18 cellular contexts compared by ENCODE assay signal in the genomic region with DNA sequence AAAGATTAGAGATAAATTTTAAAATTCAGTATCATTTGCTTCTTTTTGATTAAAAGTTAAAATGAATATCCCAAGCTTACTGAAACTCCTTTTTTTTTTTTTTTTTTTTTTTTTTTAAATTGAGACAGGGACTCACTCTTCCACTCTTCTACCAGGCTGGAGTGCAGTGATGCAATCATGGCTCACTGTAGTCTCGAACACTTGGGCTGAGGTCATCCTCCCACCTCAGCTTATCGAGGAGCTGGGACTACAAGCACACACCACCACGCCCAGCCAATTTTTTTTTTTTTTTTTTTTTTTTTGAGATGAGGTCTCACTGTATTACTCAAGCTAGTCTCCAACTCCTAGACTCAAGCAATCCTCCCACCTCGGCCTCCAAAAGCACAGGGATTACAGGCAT.
DNase-seq lines count a peak whose midpoint lies in the region; ATAC-seq, FAIRE-seq and TF ChIP-seq lines count a peak whose summit lies in the region.
"Had no signal": no experiment of that assay in that cellular context is flagged by ENCODE, and none has a peak within 500 bp of the region (broad histone marks: within the 10 kb centered on the region; RNA-seq: fewer than 3 reads in every experiment).

No MANE protein-coding gene starts in this region.

- no peak overlapping the region for H3K4me3 ChIP-seq in bronchial epithelial cell (ENCODE audit: low read depth, low read length)
- H3K4me3 ChIP-seq: HAP-1, SJCRH30 had no signal

- ATAC-seq in HG03565 (IDR thresholded peaks at IDR 0.05; ENCODE audit: unreplicated experiment): no peak

- H3K9me3 Mint-ChIP-seq in glutamatergic neuron (ENCODE audit: unreplicated experiment): no peaks in the 10 kb centered on the region
- H3K9me3 Mint-ChIP-seq: T-helper 1 cell treated with Interleukin-12 subunit alpha and Interleukin-12 subunit beta and Interleukin-4 antibody, amounts not matched to agents 30 μg/mL and 1 μg/mL, for 36 hours had no signal

- no peaks in the 10 kb centered on the region for H3K27me3 ChIP-seq in bronchial epithelial cell (ENCODE audit: control insufficient read depth, insufficient read depth, low read length)
- H3K27me3 ChIP-seq: BE2C, SJCRH30 had no signal

- H3K36me3 Mint-ChIP-seq in glutamatergic neuron (ENCODE audit: unreplicated experiment): no peaks in the 10 kb centered on the region
- H3K36me3 Mint-ChIP-seq: CD4-positive, CD25-positive, alpha-beta regulatory T cell had no signal

- no peaks in the 10 kb centered on the region for H3K4me1 Mint-ChIP-seq in glutamatergic neuron (ENCODE audit: low read depth, unreplicated experiment)
- H3K4me1 Mint-ChIP-seq: CD4-positive, CD25-positive, alpha-beta regulatory T cell had no signal

- no peak for FAIRE-seq in bronchial epithelial cell (lab: Jason Lieb, UNC)

- H3K4me3 Mint-ChIP-seq in glutamatergic neuron (ENCODE audit: unreplicated experiment): no peak overlapping the region
- H3K4me3 Mint-ChIP-seq: CD4-positive, CD25-positive, alpha-beta regulatory T cell; T-helper 1 cell treated with Interleukin-12 subunit alpha and Interleukin-12 subunit beta and Interleukin-4 antibody, amounts not matched to agents 30 μg/mL and 1 μg/mL, for 36 hours had no signal

- no peaks in the 10 kb centered on the region for H3K27me3 Mint-ChIP-seq in glutamatergic neuron (ENCODE audit: unreplicated experiment)
- H3K27me3 Mint-ChIP-seq: CD4-positive, CD25-positive, alpha-beta regulatory T cell had no signal

- POLR2A ChIA-PET in HEK293T (lab: Yijun Ruan, JAX): no interaction called here

- DNase-seq in Daoy (ENCODE audit: low read depth) (peak; percentile 5), HEK293T (ENCODE audit: extremely low spot score) (no peak), NCI-H226 (peak; percentile 59), bronchial epithelial cell (ENCODE audit: low read depth) (peak; percentile 12), glutamatergic neuron (no peak), NCI-H446 (lab: John Stamatoyannopoulos, UW) (no peak)
- no peak for DNase-seq in stimulated activated CD4-positive, alpha-beta T cell treated with anti-CD3 and anti-CD28 coated beads, Interleukin-4, amount 100 ng/mL, for 1 hour
- DNase-seq: BE2C; Caco-2; CD4-positive, CD25-positive, alpha-beta regulatory T cell; NCI-H1092; NCI-H2081; NCI-H524; NCI-H82; SJCRH30 had no signal

- TF ChIP-seq CTCF in bronchial epithelial cell (IDR thresholded peaks at IDR 0.05; ENCODE audit: insufficient read depth, low read length, severe bottlenecking): no peak
- no peak for TF ChIP-seq CTCF in glutamatergic neuron (IDR thresholded peaks at IDR 0.05; ENCODE audit: partially characterized antibody, unreplicated experiment)

- H3K27ac Mint-ChIP-seq in glutamatergic neuron (ENCODE audit: unreplicated experiment): no peak overlapping the region
- H3K27ac Mint-ChIP-seq: CD4-positive, CD25-positive, alpha-beta regulatory T cell; T-helper 1 cell treated with Interleukin-12 subunit alpha and Interleukin-12 subunit beta and Interleukin-4 antibody, amounts not matched to agents 30 μg/mL and 1 μg/mL, for 36 hours had no signal

- H3K36me3 ChIP-seq in bronchial epithelial cell (ENCODE audit: control insufficient read depth, insufficient read depth, low read length): no peaks in the 10 kb centered on the region
- H3K36me3 ChIP-seq: BE2C, HAP-1, SJCRH30 had no signal

- CTCF ChIA-PET in HEK293T (lab: Yijun Ruan, JAX): interaction anchor here (0.6 kb wide), 1 partner anchor 314 kb away, joined by 3 read pairs; no protein-coding TSS in a partner anchor

TF ChIP-seq in HEK293T, 16 proteins besides CTCF, POLR2A, EP300 and RAD21:
- TF ChIP-seq ELF4 (IDR thresholded peaks at IDR 0.05) (no peak), ZNF384 (IDR thresholded peaks at IDR 0.05) (peak; percentile 50), TARDBP (IDR thresholded peaks at IDR 0.05) (no peak)
- TF ChIP-seq, protein P1, sequence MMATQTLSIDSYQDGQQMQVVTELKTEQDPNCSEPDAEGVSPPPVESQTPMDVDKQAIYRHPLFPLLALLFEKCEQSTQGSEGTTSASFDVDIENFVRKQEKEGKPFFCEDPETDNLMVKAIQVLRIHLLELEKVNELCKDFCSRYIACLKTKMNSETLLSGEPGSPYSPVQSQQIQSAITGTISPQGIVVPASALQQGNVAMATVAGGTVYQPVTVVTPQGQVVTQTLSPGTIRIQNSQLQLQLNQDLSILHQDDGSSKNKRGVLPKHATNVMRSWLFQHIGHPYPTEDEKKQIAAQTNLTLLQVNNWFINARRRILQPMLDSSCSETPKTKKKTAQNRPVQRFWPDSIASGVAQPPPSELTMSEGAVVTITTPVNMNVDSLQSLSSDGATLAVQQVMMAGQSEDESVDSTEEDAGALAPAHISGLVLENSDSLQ (IDR thresholded peaks at IDR 0.05): no peak

Comparison
In these comparisons a context has a peak if more than half of its experiments do, and no peak if none do; other contexts are left out.
1. DNase-seq: peak in Daoy (single experiment), NCI-H226 (single experiment) and bronchial epithelial cell (single experiment); none in HEK293T (single experiment), glutamatergic neuron (single experiment), NCI-H446 (0 of 2) and stimulated activated CD4-positive, alpha-beta T cell treated with anti-CD3 and anti-CD28 coated beads, Interleukin-4, amount 100 ng/mL, for 1 hour (single experiment).